1 cellular context compared by ENCODE assay signal in the genomic region with DNA sequence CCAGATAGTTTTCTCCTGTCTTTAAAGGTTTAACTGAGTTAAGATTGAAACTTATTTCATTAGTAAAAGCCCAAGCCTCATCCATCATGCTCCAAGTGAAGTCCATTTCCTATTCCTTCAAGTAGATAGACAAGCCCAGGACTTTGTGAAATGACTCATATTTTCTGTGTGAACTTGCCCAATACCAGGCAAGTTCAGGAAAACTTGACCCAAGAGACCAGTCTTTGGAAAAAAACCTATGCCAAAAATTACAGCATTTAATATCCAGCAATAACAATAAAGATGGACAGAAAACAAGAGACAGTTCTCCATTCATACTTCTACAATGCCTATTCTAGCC.
TF ChIP-seq lines count a peak whose summit lies in the region.

No MANE protein-coding gene starts in this region.

TF ChIP-seq in endothelial cell of umbilical vein, 7 proteins besides CTCF, POLR2A, EP300 and RAD21:
- no peak for TF ChIP-seq MYC (IDR thresholded peaks at IDR 0.05; ENCODE audit: low read depth, low read length)
- no peak for TF ChIP-seq EZH2 (IDR thresholded peaks at IDR 0.05; ENCODE audit: borderline replicate concordance, low read depth, low read length, severe bottlenecking)
- TF ChIP-seq JUN (IDR thresholded peaks at IDR 0.05; ENCODE audit: borderline replicate concordance, insufficient read depth, insufficient read length, low read depth): peak; percentile 25
- TF ChIP-seq FOS (IDR thresholded peaks at IDR 0.05; ENCODE audit: borderline replicate concordance, insufficient read depth, low read length): peak; percentile 21
